In the genomic region with DNA sequence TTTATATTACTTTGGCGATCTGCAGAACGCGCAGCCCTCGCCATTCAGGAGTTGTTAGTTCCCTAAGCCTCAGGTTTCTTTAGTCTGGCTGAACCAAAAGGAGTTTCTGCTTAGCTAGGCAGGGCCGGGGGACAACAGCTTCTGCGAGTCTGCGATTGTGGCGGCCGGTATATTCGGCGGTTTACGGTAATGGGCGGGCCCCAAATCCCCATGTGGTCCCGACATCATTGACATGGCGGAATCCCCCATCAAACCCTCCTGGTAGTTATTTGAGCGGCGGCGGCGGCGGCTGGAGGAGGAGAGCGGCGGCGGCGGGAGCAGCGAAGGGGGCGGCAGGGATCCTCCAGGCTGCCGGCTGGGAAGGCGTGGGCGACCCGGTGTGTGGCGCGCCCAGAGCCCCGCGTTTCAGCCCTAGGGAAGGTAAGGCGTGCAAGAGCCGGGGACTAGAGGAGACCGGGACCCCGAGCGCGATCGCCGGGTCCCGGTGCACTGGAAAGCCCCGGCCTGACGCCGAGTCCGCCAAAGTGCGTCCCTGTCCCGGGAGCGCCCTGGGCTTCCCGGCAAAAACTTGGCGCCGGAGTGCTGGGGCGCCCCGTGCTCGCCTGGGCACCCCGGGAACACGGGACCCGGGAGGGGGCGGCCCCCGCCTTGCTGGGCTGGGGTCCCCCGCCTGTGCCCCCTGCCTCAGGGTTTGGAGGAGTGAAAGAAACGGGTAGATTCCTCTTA, we compare ENCODE assay signal across 1 cellular context.
TF ChIP-seq lines count a peak whose summit lies in the region.

FNDC3B (plus strand) TSS at position 227 of the 726 bp plus-strand sequence. CDS start 72,902 bp downstream, outside the sequence.

TF ChIP-seq in K562, 482 proteins besides CTCF, POLR2A, EP300 and RAD21 (continued from another document and continues in another):
- TF ChIP-seq, protein P1, sequence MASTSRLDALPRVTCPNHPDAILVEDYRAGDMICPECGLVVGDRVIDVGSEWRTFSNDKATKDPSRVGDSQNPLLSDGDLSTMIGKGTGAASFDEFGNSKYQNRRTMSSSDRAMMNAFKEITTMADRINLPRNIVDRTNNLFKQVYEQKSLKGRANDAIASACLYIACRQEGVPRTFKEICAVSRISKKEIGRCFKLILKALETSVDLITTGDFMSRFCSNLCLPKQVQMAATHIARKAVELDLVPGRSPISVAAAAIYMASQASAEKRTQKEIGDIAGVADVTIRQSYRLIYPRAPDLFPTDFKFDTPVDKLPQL (IDR thresholded peaks at IDR 0.05; ENCODE audit: extremely low read depth, insufficient read length): no peak
- TF ChIP-seq ZNF780A (CRISPR knock-in tag; IDR thresholded peaks at IDR 0.05) (no peak), TRIM24 (IDR thresholded peaks at IDR 0.05) (no peak), HDAC6 (IDR thresholded peaks at IDR 0.05; ENCODE audit: low read depth, low read length) (no peak), WHSC1 (IDR thresholded peaks at IDR 0.05; ENCODE audit: low read length) (no peak), SRF (CRISPR knock-in tag; IDR thresholded peaks at IDR 0.05) (no peak), ELK1 (CRISPR knock-in tag; IDR thresholded peaks at IDR 0.05) (no peak), TCF15 (CRISPR knock-in tag; IDR thresholded peaks at IDR 0.05) (no peak), NUFIP1 (IDR thresholded peaks at IDR 0.05; ENCODE audit: partially characterized antibody) (no peak), KAT7 (CRISPR knock-in tag; IDR thresholded peaks at IDR 0.05; ENCODE audit: borderline replicate concordance) (no peak; the same call in 1 of the 2 replicates), RBM17 (IDR thresholded peaks at IDR 0.05; ENCODE audit: borderline replicate concordance, low read depth, low read length) (no peak), ZNF23 (CRISPR knock-in tag; IDR thresholded peaks at IDR 0.05) (no peak), L3MBTL2 (IDR thresholded peaks at IDR 0.05) (no peak; the same call in 1 of the 2 replicates), SRSF3 (IDR thresholded peaks at IDR 0.05; ENCODE audit: insufficient read depth, low read length) (0 out of 2 replicates have a peak, but pooled peaks have one; percentile 93), ZNF239 (CRISPR knock-in tag; IDR thresholded peaks at IDR 0.05) (no peak), ELF2 (CRISPR knock-in tag; IDR thresholded peaks at IDR 0.05) (no peak), ZNF395 (CRISPR knock-in tag; IDR thresholded peaks at IDR 0.05) (peak; percentile 16; the same call in 1 of the 2 replicates), BACH1 (tag; IDR thresholded peaks at IDR 0.05) (no peak), CREB3 (tag; conservative IDR thresholded peaks at IDR 0.05; ENCODE audit: low read depth) (no peak), TAF15 (IDR thresholded peaks at IDR 0.05; ENCODE audit: low read depth, low read length) (no peak), ZNF449 (CRISPR knock-in tag; IDR thresholded peaks at IDR 0.05) (no peak), HIVEP1 (CRISPR knock-in tag; IDR thresholded peaks at IDR 0.05) (no peak), GABPB1 (CRISPR knock-in tag; IDR thresholded peaks at IDR 0.05) (no peak; the same call in 1 of the 2 replicates), MYBL2 (IDR thresholded peaks at IDR 0.05; ENCODE audit: low read depth) (no peak), MYBL2 (CRISPR knock-in tag; IDR thresholded peaks at IDR 0.05; ENCODE audit: borderline replicate concordance) (no peak), PHF20 (IDR thresholded peaks at IDR 0.05; ENCODE audit: partially characterized antibody) (peak; percentile 58), SNIP1 (IDR thresholded peaks at IDR 0.05; ENCODE audit: low read depth) (no peak), ZNF24 (IDR thresholded peaks at IDR 0.05) (peak; percentile 38; the same call in 1 of the 2 replicates), ZKSCAN1 (IDR thresholded peaks at IDR 0.05; ENCODE audit: low read depth, low read length) (no peak), HMBOX1 (IDR thresholded peaks at IDR 0.05) (peak; percentile 87; the same call in 1 of the 2 replicates), RUNX1 (IDR thresholded peaks at IDR 0.05; ENCODE audit: low read depth) (no peak), MCM3 (IDR thresholded peaks at IDR 0.05) (no peak), JUN (IDR thresholded peaks at IDR 0.05; ENCODE audit: borderline replicate concordance, low read depth, low read length) (peak; percentile 60; the same call in 1 of the 2 replicates), JUN (CRISPR knock-in tag; IDR thresholded peaks at IDR 0.05; ENCODE audit: borderline replicate concordance) (no peak), MTF1 (CRISPR knock-in tag; IDR thresholded peaks at IDR 0.05; ENCODE audit: borderline replicate concordance) (no peak), HOXB6 (CRISPR knock-in tag; IDR thresholded peaks at IDR 0.05; ENCODE audit: borderline replicate concordance) (no peak), PPARD (CRISPR knock-in tag; IDR thresholded peaks at IDR 0.05) (no peak), FOS (IDR thresholded peaks at IDR 0.05; ENCODE audit: extremely low read depth, insufficient read length) (no peak), NFE2 (IDR thresholded peaks at IDR 0.05; ENCODE audit: low read depth) (no peak)
- TF ChIP-seq, protein P2, sequence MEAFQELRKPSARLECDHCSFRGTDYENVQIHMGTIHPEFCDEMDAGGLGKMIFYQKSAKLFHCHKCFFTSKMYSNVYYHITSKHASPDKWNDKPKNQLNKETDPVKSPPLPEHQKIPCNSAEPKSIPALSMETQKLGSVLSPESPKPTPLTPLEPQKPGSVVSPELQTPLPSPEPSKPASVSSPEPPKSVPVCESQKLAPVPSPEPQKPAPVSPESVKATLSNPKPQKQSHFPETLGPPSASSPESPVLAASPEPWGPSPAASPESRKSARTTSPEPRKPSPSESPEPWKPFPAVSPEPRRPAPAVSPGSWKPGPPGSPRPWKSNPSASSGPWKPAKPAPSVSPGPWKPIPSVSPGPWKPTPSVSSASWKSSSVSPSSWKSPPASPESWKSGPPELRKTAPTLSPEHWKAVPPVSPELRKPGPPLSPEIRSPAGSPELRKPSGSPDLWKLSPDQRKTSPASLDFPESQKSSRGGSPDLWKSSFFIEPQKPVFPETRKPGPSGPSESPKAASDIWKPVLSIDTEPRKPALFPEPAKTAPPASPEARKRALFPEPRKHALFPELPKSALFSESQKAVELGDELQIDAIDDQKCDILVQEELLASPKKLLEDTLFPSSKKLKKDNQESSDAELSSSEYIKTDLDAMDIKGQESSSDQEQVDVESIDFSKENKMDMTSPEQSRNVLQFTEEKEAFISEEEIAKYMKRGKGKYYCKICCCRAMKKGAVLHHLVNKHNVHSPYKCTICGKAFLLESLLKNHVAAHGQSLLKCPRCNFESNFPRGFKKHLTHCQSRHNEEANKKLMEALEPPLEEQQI (IDR thresholded peaks at IDR 0.05): peak; percentile 32; the same call in 1 of the 2 replicates
- TF ChIP-seq, protein P3, sequence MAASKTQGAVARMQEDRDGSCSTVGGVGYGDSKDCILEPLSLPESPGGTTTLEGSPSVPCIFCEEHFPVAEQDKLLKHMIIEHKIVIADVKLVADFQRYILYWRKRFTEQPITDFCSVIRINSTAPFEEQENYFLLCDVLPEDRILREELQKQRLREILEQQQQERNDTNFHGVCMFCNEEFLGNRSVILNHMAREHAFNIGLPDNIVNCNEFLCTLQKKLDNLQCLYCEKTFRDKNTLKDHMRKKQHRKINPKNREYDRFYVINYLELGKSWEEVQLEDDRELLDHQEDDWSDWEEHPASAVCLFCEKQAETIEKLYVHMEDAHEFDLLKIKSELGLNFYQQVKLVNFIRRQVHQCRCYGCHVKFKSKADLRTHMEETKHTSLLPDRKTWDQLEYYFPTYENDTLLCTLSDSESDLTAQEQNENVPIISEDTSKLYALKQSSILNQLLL (CRISPR knock-in tag; IDR thresholded peaks at IDR 0.05; ENCODE audit: borderline replicate concordance): no peak
- TF ChIP-seq, protein P4, sequence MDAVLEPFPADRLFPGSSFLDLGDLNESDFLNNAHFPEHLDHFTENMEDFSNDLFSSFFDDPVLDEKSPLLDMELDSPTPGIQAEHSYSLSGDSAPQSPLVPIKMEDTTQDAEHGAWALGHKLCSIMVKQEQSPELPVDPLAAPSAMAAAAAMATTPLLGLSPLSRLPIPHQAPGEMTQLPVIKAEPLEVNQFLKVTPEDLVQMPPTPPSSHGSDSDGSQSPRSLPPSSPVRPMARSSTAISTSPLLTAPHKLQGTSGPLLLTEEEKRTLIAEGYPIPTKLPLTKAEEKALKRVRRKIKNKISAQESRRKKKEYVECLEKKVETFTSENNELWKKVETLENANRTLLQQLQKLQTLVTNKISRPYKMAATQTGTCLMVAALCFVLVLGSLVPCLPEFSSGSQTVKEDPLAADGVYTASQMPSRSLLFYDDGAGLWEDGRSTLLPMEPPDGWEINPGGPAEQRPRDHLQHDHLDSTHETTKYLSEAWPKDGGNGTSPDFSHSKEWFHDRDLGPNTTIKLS (IDR thresholded peaks at IDR 0.05; ENCODE audit: borderline replicate concordance, low read depth): no peak
- TF ChIP-seq, protein P5, sequence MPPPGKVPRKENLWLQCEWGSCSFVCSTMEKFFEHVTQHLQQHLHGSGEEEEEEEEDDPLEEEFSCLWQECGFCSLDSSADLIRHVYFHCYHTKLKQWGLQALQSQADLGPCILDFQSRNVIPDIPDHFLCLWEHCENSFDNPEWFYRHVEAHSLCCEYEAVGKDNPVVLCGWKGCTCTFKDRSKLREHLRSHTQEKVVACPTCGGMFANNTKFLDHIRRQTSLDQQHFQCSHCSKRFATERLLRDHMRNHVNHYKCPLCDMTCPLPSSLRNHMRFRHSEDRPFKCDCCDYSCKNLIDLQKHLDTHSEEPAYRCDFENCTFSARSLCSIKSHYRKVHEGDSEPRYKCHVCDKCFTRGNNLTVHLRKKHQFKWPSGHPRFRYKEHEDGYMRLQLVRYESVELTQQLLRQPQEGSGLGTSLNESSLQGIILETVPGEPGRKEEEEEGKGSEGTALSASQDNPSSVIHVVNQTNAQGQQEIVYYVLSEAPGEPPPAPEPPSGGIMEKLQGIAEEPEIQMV (tag; conservative IDR thresholded peaks at IDR 0.05; ENCODE audit: low read depth): no peak
- TF ChIP-seq, protein P6, sequence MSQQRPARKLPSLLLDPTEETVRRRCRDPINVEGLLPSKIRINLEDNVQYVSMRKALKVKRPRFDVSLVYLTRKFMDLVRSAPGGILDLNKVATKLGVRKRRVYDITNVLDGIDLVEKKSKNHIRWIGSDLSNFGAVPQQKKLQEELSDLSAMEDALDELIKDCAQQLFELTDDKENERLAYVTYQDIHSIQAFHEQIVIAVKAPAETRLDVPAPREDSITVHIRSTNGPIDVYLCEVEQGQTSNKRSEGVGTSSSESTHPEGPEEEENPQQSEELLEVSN (IDR thresholded peaks at IDR 0.05; ENCODE audit: borderline replicate concordance in 1 of 2, extremely low read depth in 1 of 2, insufficient read depth in 1 of 2, insufficient read length in 1 of 2, low read depth in 1 of 2, low read length in 1 of 2, poor library complexity in 1 of 2, severe bottlenecking in 1 of 2): peak in 1 of 2 experiments; percentile 7
